In genomic region chr12:109781668-109782321, GRCh38 we compare ENCODE assay signal across 2 cellular contexts.
A peak's percentile ranks its signal among the peaks of the same experiment; 100 is the strongest.
TF ChIP-seq lines count a peak whose summit lies in the region.

No MANE protein-coding gene starts in this region.

TF ChIP-seq in A549, 52 proteins besides CTCF, POLR2A, EP300 and RAD21 (continued from another document):
- TF ChIP-seq EHF (CRISPR knock-in tag; IDR thresholded peaks at IDR 0.05) (no peak), NR3C1 (IDR thresholded peaks at IDR 0.05) (no peak), MAFK (IDR thresholded peaks at IDR 0.05; ENCODE audit: partially characterized antibody) (no peak)

TF ChIP-seq in K562, 482 proteins besides CTCF, POLR2A, EP300 and RAD21 (continued from another document):
- TF ChIP-seq GMEB1 (CRISPR knock-in tag; IDR thresholded peaks at IDR 0.05) (no peak), TAF15 (IDR thresholded peaks at IDR 0.05; ENCODE audit: low read depth, low read length) (no peak), ELF1 (tag; IDR thresholded peaks at IDR 0.05) (no peak), TCFL5 (CRISPR knock-in tag; conservative IDR thresholded peaks at IDR 0.05) (no peak), TFE3 (CRISPR knock-in tag; IDR thresholded peaks at IDR 0.05) (no peak), RREB1 (CRISPR knock-in tag; IDR thresholded peaks at IDR 0.05) (no peak), FIP1L1 (IDR thresholded peaks at IDR 0.05; ENCODE audit: low read depth, low read length, poor library complexity, severe bottlenecking) (no peak), ARNT (IDR thresholded peaks at IDR 0.05) (no peak), ETV6 (IDR thresholded peaks at IDR 0.05; ENCODE audit: borderline replicate concordance in 1 of 2, low read depth in 2 of 2, low read length in 1 of 2) (no peak), ETV6 (CRISPR knock-in tag; IDR thresholded peaks at IDR 0.05; ENCODE audit: borderline replicate concordance) (no peak), TBP (optimal IDR thresholded peaks at IDR 0.05; ENCODE audit: low read depth, low read length) (no peak), ZKSCAN1 (IDR thresholded peaks at IDR 0.05; ENCODE audit: low read depth, low read length) (no peak), JUNB (CRISPR knock-in tag; conservative IDR thresholded peaks at IDR 0.05) (no peak), AFF1 (IDR thresholded peaks at IDR 0.05; ENCODE audit: low read depth in 1 of 2, partially characterized antibody in 2 of 2) (no peak), FOXK1 (CRISPR knock-in tag; IDR thresholded peaks at IDR 0.05; ENCODE audit: borderline replicate concordance) (no peak), ZFP36 (IDR thresholded peaks at IDR 0.05; ENCODE audit: low read depth, low read length, partially characterized antibody) (peak; percentile 63), ZNF408 (CRISPR knock-in tag; IDR thresholded peaks at IDR 0.05; ENCODE audit: low read depth) (no peak), MBD2 (IDR thresholded peaks at IDR 0.05; ENCODE audit: borderline replicate concordance, low read depth) (no peak), BRD4 (IDR thresholded peaks at IDR 0.05) (no peak)
